ENCODE assay signal across 8 cellular contexts in genomic region chr12:121776190-121777098, GRCh38. TPM values are rescaled to one million over a fixed set of nuclear protein-coding genes. Genes with fewer than 3 reads are reported as not detected.
DNase-seq lines count a peak whose midpoint lies in the region; ATAC-seq and TF ChIP-seq lines count a peak whose summit lies in the region.

No MANE protein-coding gene starts in this region.

- DNase-seq in A172 (ENCODE audit: low spot score) (peak; percentile 48), NAMALWA (ENCODE audit: low spot score) (peak; percentile 82), breast epithelium (ENCODE audit: low spot score in 2 of 2) (peak in 1 of 2 donors; percentile 75), left lobe of liver (ENCODE audit: low spot score) (peak; percentile 80), H4 (ENCODE audit: low spot score) (no peak)
- DNase-seq in activated CD4-positive, CD25-positive, alpha-beta regulatory T cell treated with anti-CD3 and anti-CD28 coated beads, Interleukin-2, amount 50 U/mL, for 16 hours (ENCODE audit: low read depth, low spot score), result peak; percentile 83
- DNase-seq in stimulated activated CD4-positive, alpha-beta T cell treated with anti-CD3 and anti-CD28 coated beads, TNF-alpha, amount 100 ng/mL, for 4 hours (ENCODE audit: low read depth in 3 of 3), result peak; percentile 79 to 96 (median 91)

- TF ChIP-seq CTCF in GM12875 (IDR thresholded peaks at IDR 0.05; ENCODE audit: borderline replicate concordance, insufficient read depth, low read depth, low read length) (peak; percentile 92), breast epithelium (IDR thresholded peaks at IDR 0.05) (peak in 2 of 3 donors; percentile 79 to 80)

- no peak for TF ChIP-seq POLR2A in breast epithelium (IDR thresholded peaks at IDR 0.05)

- H3K4me3 ChIP-seq in GM12875 (ENCODE audit: low read depth, low read length), result no peak overlapping the region
- H3K4me3 ChIP-seq in breast epithelium, result no peak overlapping the region

- peak; percentile 65 for ATAC-seq in left lobe of liver

- intact Hi-C loops in breast epithelium (cut with DNase I; ENCODE audit: low total_unique reads), result loop anchor here (10.0 kb wide), 1 partner anchor 72 kb away; no protein-coding TSS in a partner anchor

- H3K4me1 ChIP-seq in breast epithelium, result no peaks in the 10 kb centered on the region

- no peak overlapping the region for H3K27ac ChIP-seq in breast epithelium

- H3K27me3 ChIP-seq in breast epithelium, result no peaks in the 10 kb centered on the region

- H3K36me3 ChIP-seq in breast epithelium, result no peaks in the 10 kb centered on the region

- H3K9me3 ChIP-seq in breast epithelium, result no peaks in the 10 kb centered on the region

RNA-seq across cellular contexts. Expression of gene RHOF, which starts 17.0 kb away (rescaled TPM):
- 1.8 and 2.7 TPM in 2 replicates for total RNA-seq in A172 (2014; rRNA removed; shearing (Covaris generic))
- total RNA-seq in breast epithelium (10 to 100 TPM in 2 of 3 donors, 1 to 10 TPM in 1; 5.8 to 13.1 (median 12.0) TPM), left lobe of liver (7.9 TPM)
- 0.99 and 3.3 TPM in 2 replicates for total RNA-seq in H4 (2014; rRNA removed; shearing (Covaris generic))

RNA-seq across cellular contexts. Expression of gene SETD1B, which starts 27.4 kb away (rescaled TPM):
- total RNA-seq in A172 (2014; rRNA removed; shearing (Covaris generic)), result 1.9 and 2.4 TPM in 2 replicates
- total RNA-seq in breast epithelium (1 to 10 TPM; 4.2 to 7.9 (median 6.1) TPM), left lobe of liver (12.8 TPM)
- 1.2 and 2.1 TPM in 2 replicates for total RNA-seq in H4 (2014; rRNA removed; shearing (Covaris generic))
